ENCODE assay signal across 8 cellular contexts in the genomic region with DNA sequence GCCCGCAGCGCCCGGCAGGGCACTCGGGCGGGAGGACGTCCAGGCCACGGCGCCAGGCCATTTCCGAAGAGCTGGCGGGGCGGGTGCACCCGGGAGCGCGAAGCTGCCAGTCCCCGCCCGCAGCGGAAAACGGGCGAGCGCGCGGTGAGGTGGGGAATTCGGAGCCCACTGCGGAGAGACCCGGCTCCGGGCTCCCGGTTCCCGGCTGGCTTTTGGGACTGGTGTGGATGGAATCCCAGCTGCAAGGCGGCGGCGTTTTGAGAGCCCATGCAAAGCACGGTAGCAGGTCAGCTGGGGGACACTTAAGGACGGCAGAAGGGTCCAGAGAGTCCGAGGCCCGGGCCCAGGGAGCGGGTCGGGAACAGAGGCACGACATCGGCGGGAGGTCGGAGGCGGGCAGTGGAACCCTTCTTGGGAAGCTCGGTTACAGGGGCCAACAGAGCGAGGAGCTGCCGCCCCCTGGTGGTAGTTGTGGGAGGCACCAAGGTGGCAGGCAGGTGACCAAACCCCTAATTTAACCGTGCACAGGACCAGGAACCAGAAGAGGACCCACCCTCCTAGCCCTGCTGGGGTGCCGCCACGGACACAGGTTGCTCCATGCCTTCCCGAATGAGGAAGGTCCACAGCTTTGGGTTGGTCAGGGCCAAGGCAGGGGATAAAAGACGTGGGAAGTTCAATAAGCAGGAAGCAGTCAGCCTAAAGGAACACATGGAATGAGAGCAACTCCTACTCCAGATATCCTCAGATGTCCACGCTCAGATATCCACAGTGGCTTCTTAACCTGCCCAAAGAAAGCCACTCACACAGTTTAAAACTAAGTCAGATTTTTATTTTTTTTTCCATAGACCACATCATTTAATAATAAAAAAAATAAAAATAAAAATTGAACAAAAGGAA. TPM values are rescaled to one million over a fixed set of nuclear protein-coding genes. Genes with fewer than 3 reads are reported as not detected.
A peak's percentile ranks its signal among the peaks of the same experiment; 100 is the strongest.
DNase-seq lines count a peak whose midpoint lies in the region; ATAC-seq and TF ChIP-seq lines count a peak whose summit lies in the region.

No MANE protein-coding gene starts in this region.

- no peaks in the 10 kb centered on the region for H3K27me3 ChIP-seq in CD4-positive, CD25-positive, alpha-beta regulatory T cell (ENCODE audit: control insufficient read depth, insufficient read depth, low read length)
- H3K27me3 ChIP-seq in KMS-11 (ENCODE audit: insufficient read depth, low read depth) (no peaks in the 10 kb centered on the region), neuron (ENCODE audit: insufficient read depth, low read length) (no peaks in the 10 kb centered on the region), suprapubic skin (no peaks in the 10 kb centered on the region)

- peak overlapping the region; percentile 37; the same call in 1 of the 2 replicates for H3K4me2 ChIP-seq in KMS-11

- no peak overlapping the region for H3K27ac ChIP-seq in CD4-positive, CD25-positive, alpha-beta regulatory T cell (ENCODE audit: insufficient read depth, low read length, poor library complexity, severe bottlenecking)
- no peak overlapping the region for H3K27ac ChIP-seq in KMS-11
- H3K27ac ChIP-seq in suprapubic skin = no peak overlapping the region

- H3K79me2 ChIP-seq in KMS-11 (ENCODE audit: insufficient read depth, low read depth) = no peaks in the 10 kb centered on the region

- H3K9me3 ChIP-seq in CD4-positive, CD25-positive, alpha-beta regulatory T cell (ENCODE audit: control insufficient read depth in 2 of 2, low read length in 2 of 2) = no peaks in the 10 kb centered on the region
- H3K9me3 ChIP-seq in neuron (ENCODE audit: low read length) (no peaks in the 10 kb centered on the region), suprapubic skin (no peaks in the 10 kb centered on the region)

- 3% methylated on average over 13 of the region's 51 CpGs for WGBS in suprapubic skin

- peak; percentile 77 to 86 (median 84) for DNase-seq in CD4-positive, CD25-positive, alpha-beta regulatory T cell
- DNase-seq in activated T-cell treated with anti-CD3 and anti-CD28 coated beads, Interleukin-2, amount 50 U/mL, for 24 hours = peak; percentile 91
- DNase-seq in fibroblast of the conjunctiva (ENCODE audit: low read depth) (peak; percentile 75), suprapubic skin (ENCODE audit: low spot score in 2 of 2) (peak; percentile 90 to 95), NCI-H187 (lab: John Stamatoyannopoulos, UW) (no peak)

- no peaks in the 10 kb centered on the region for H3K27me3 Mint-ChIP-seq in CD4-positive, CD25-positive, alpha-beta regulatory T cell
- peaks cover 4% of the 10 kb centered on the region for H3K27me3 Mint-ChIP-seq in activated T-cell treated with anti-CD3 and anti-CD28 coated beads, Interleukin-2, amount 50 U/mL, for 24 hours

- TF ChIP-seq EP300 in suprapubic skin (IDR thresholded peaks at IDR 0.05) = no peak

- H3K9me3 Mint-ChIP-seq in CD4-positive, CD25-positive, alpha-beta regulatory T cell = no peaks in the 10 kb centered on the region
- H3K9me3 Mint-ChIP-seq in activated T-cell treated with anti-CD3 and anti-CD28 coated beads, Interleukin-2, amount 50 U/mL, for 24 hours = no peaks in the 10 kb centered on the region

- peak; percentile 78 for TF ChIP-seq CTCF in KMS-11 (conservative IDR thresholded peaks at IDR 0.05; ENCODE audit: low read depth, low read length)
- peak; percentile 88 to 94 for TF ChIP-seq CTCF in suprapubic skin (IDR thresholded peaks at IDR 0.05)

- no peak for TF ChIP-seq POLR2A in suprapubic skin (IDR thresholded peaks at IDR 0.05)

- H4K20me1 ChIP-seq in KMS-11 (ENCODE audit: insufficient read depth) = no peaks in the 10 kb centered on the region

- peak overlapping the region; percentile 18; the same call in 1 of the 2 replicates for H3K9ac ChIP-seq in KMS-11

- peak overlapping the region; percentile 47; the same call in 1 of the 2 replicates for H2AFZ ChIP-seq in KMS-11 (ENCODE audit: low read depth)
- H2AFZ ChIP-seq in neuron (ENCODE audit: low read depth, low read length) = no peak overlapping the region

- H3K4me1 ChIP-seq in CD4-positive, CD25-positive, alpha-beta regulatory T cell (ENCODE audit: control insufficient read depth, insufficient read depth, low read length, poor library complexity, severe bottlenecking) = peaks cover 22% of the 10 kb centered on the region
- H3K4me1 ChIP-seq in KMS-11 (ENCODE audit: low read depth, poor library complexity, severe bottlenecking) (peaks cover 12% of the 10 kb centered on the region), neuron (ENCODE audit: insufficient read depth, low read length) (peaks cover 16% of the 10 kb centered on the region), suprapubic skin (peaks cover 27% of the 10 kb centered on the region)

- peaks cover 38% of the 10 kb centered on the region for H3K36me3 ChIP-seq in CD4-positive, CD25-positive, alpha-beta regulatory T cell (ENCODE audit: control insufficient read depth, insufficient read depth, low read length)
- H3K36me3 ChIP-seq in KMS-11 (ENCODE audit: insufficient read depth) (no peaks in the 10 kb centered on the region), neuron (ENCODE audit: insufficient read depth, low read length) (peaks cover 52% of the 10 kb centered on the region), suprapubic skin (peaks cover 45% of the 10 kb centered on the region)

- peak; percentile 71 to 74 for ATAC-seq in CD4-positive, CD25-positive, alpha-beta regulatory T cell (ENCODE audit: low read depth in 2 of 2)
- ATAC-seq in GM21529 (IDR thresholded peaks at IDR 0.05; ENCODE audit: unreplicated experiment) = peak; percentile 68

- H3K4me3 ChIP-seq in CD4-positive, CD25-positive, alpha-beta regulatory T cell (ENCODE audit: low read depth, low read length) = peak overlapping the region; percentile 26
- no peak overlapping the region for H3K4me3 ChIP-seq in KMS-11 (IDR thresholded peaks at IDR 0.05; ENCODE audit: insufficient read depth, low read depth, low read length)
- peak overlapping the region; percentile 65 for H3K4me3 ChIP-seq in neuron (ENCODE audit: low read length)
- H3K4me3 ChIP-seq in suprapubic skin = peak overlapping the region; percentile 65

- peak overlapping the region in 2 of 3 donors; percentile 32 to 84 for H3K27ac Mint-ChIP-seq in CD4-positive, CD25-positive, alpha-beta regulatory T cell
- H3K27ac Mint-ChIP-seq in activated T-cell treated with anti-CD3 and anti-CD28 coated beads, Interleukin-2, amount 50 U/mL, for 24 hours = peak overlapping the region; percentile 82

- H3K36me3 Mint-ChIP-seq in CD4-positive, CD25-positive, alpha-beta regulatory T cell = peaks cover 14% of the 10 kb centered on the region
- H3K36me3 Mint-ChIP-seq in activated T-cell treated with anti-CD3 and anti-CD28 coated beads, Interleukin-2, amount 50 U/mL, for 24 hours (ENCODE audit: low read depth) = peaks cover 50% of the 10 kb centered on the region

- peak overlapping the region; percentile 72 to 96 (median 90) for H3K4me3 Mint-ChIP-seq in CD4-positive, CD25-positive, alpha-beta regulatory T cell
- H3K4me3 Mint-ChIP-seq in activated T-cell treated with anti-CD3 and anti-CD28 coated beads, Interleukin-2, amount 50 U/mL, for 24 hours = peak overlapping the region; percentile 82

- H3K4me1 Mint-ChIP-seq in CD4-positive, CD25-positive, alpha-beta regulatory T cell = peaks cover 0 to 19% (median 15%) of the 10 kb centered on the region in 4 donors
- peaks cover 20% of the 10 kb centered on the region for H3K4me1 Mint-ChIP-seq in activated T-cell treated with anti-CD3 and anti-CD28 coated beads, Interleukin-2, amount 50 U/mL, for 24 hours (ENCODE audit: low read depth)

RNA-seq across cellular contexts. Expression of a gene that starts 0.7 kb away (rescaled TPM):
- 2.9 TPM for total RNA-seq in CD4-positive, CD25-positive, alpha-beta regulatory T cell
- under 1 TPM; 0.17 to 0.79 (median 0.25) TPM for polyA plus RNA-seq in CD4-positive, CD25-positive, alpha-beta regulatory T cell
- total RNA-seq in suprapubic skin = 1 to 10 TPM; 3.4 to 8.4 (median 5.7) TPM

RNA-seq across cellular contexts. Expression of a gene that starts 16.0 kb away (rescaled TPM):
- total RNA-seq in CD4-positive, CD25-positive, alpha-beta regulatory T cell = not detected
- polyA plus RNA-seq in CD4-positive, CD25-positive, alpha-beta regulatory T cell = not detected
- total RNA-seq in suprapubic skin = not detected

RNA-seq across cellular contexts. Expression of a gene that starts 23.3 kb away (rescaled TPM):
- 13.8 TPM for total RNA-seq in CD4-positive, CD25-positive, alpha-beta regulatory T cell
- polyA plus RNA-seq in CD4-positive, CD25-positive, alpha-beta regulatory T cell = 10 to 100 TPM; 28.2 to 50.9 (median 39.5) TPM
- 100 to 1,000 TPM in 3 of 4 donors, 10 to 100 TPM in 1; 59.7 to 167 (median 135) TPM for total RNA-seq in suprapubic skin

RNA-seq across cellular contexts. Expression of a gene that starts 36.9 kb away (rescaled TPM):
- total RNA-seq in CD4-positive, CD25-positive, alpha-beta regulatory T cell = 340 TPM
- polyA plus RNA-seq in CD4-positive, CD25-positive, alpha-beta regulatory T cell = 10 to 100 TPM in 1 of 4 donors, 1 to 10 TPM in 3; 6.8 to 10.1 (median 7.4) TPM
- 100 to 1,000 TPM in 2 of 4 donors, 10 to 100 TPM in 2; 78.7 to 217 (median 103) TPM for total RNA-seq in suprapubic skin

RNA-seq across cellular contexts. Expression of a gene that starts 37.3 kb away (rescaled TPM):
- 13.6 TPM for total RNA-seq in CD4-positive, CD25-positive, alpha-beta regulatory T cell
- 100 to 1,000 TPM; 131 to 187 (median 156) TPM for polyA plus RNA-seq in CD4-positive, CD25-positive, alpha-beta regulatory T cell
- total RNA-seq in suprapubic skin = 10 to 100 TPM; 10.1 to 22.7 (median 18.6) TPM

Comparison
In these comparisons a context has a peak if more than half of its experiments do, and no peak if none do; other contexts are left out.
1. DNase-seq: peak in CD4-positive, CD25-positive, alpha-beta regulatory T cell (3 of 3), activated T-cell treated with anti-CD3 and anti-CD28 coated beads, Interleukin-2, amount 50 U/mL, for 24 hours (single experiment), fibroblast of the conjunctiva (single experiment) and suprapubic skin (2 of 2); none in NCI-H187 (0 of 2).